In the genomic region with DNA sequence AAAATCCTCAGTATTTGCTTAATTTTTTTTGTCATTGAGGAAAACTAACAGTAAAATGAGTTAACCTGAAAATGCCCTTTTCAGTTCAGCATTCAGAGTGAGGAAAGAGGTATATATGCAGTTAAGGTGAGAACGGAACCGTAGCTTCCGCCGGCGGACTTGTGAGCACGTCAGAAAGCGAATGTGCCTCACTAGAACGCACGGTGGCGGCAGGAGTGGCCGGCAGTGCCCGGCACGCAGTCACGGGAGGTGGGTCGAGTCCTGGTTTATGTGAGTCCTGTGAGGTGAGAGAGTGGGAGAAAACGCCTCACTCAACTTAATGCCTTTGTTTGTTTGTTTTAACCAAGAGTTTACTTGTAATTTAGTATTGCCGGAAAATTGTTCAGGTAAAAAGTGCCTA, we compare ENCODE assay signal across 12 cellular contexts. TPM values are rescaled to one million over a fixed set of nuclear protein-coding genes. Genes with fewer than 3 reads are reported as not detected.
DNase-seq lines count a peak whose midpoint lies in the region; ATAC-seq and TF ChIP-seq lines count a peak whose summit lies in the region.
"Had no signal": no experiment of that assay in that cellular context is flagged by ENCODE, and none has a peak within 500 bp of the region (broad histone marks: within the 10 kb centered on the region; RNA-seq: fewer than 3 reads in every experiment).

No MANE protein-coding gene starts in this region.

- H3K36me3 ChIP-seq in right lobe of liver: peaks cover 0 to 3% (median 0%) of the 10 kb centered on the region in 4 donors
- peaks cover 21% of the 10 kb centered on the region for H3K36me3 ChIP-seq in thymus (ENCODE audit: control insufficient read depth, insufficient read depth)

- peak overlapping the region; percentile 53 for H3K27ac ChIP-seq in angular gyrus (ENCODE audit: low read depth, low read length)
- H3K27ac ChIP-seq in right lobe of liver: peak overlapping the region; percentile 57 to 79 (median 69)
- H3K27ac ChIP-seq in thymus (ENCODE audit: low read depth): peak overlapping the region; percentile 47

- POLR2A ChIA-PET in activated CD4-positive, alpha-beta T cell treated with anti-CD3 and anti-CD28 coated beads, Interleukin-2, amount 10 ng/mL, durations not matched to agents 7 days and 5 days (lab: Charles Lee): no interaction called here

- H3K27me3 Mint-ChIP-seq in activated CD4-positive, alpha-beta T cell treated with anti-CD3 and anti-CD28 coated beads, Interleukin-2, amount 10 ng/mL, durations not matched to agents 7 days and 5 days: no peaks in the 10 kb centered on the region

- peaks cover 0 to 28% (median 2%) of the 10 kb centered on the region in 4 donors for H3K4me1 ChIP-seq in right lobe of liver
- peaks cover 5% of the 10 kb centered on the region for H3K4me1 ChIP-seq in thymus (ENCODE audit: control insufficient read depth, insufficient read depth, low read length)

- TF ChIP-seq CTCF in right lobe of liver (IDR thresholded peaks at IDR 0.05): peak in 2 of 4 donors; percentile 24 to 33

- peaks cover 73% of the 10 kb centered on the region for H3K36me3 Mint-ChIP-seq in activated CD4-positive, alpha-beta T cell treated with anti-CD3 and anti-CD28 coated beads, Interleukin-2, amount 10 ng/mL, durations not matched to agents 7 days and 5 days (ENCODE audit: low read depth)

- no peaks in the 10 kb centered on the region for H3K9me3 ChIP-seq in right lobe of liver
- no peaks in the 10 kb centered on the region for H3K9me3 ChIP-seq in thymus (ENCODE audit: control insufficient read depth)
- H3K9me3 ChIP-seq: sigmoid colon had no signal

- intact Hi-C loops in right lobe of liver (cut with DNase I): no loop called here

- H3K27ac Mint-ChIP-seq in activated CD4-positive, alpha-beta T cell treated with anti-CD3 and anti-CD28 coated beads, Interleukin-2, amount 10 ng/mL, durations not matched to agents 7 days and 5 days: peak overlapping the region; percentile 77

- DNase-seq in activated CD4-positive, alpha-beta T cell treated with anti-CD3 and anti-CD28 coated beads, Interleukin-2, amount 10 ng/mL, durations not matched to agents 7 days and 5 days: no peak
- no peak for DNase-seq in activated CD4-positive, alpha-beta T cell treated with anti-CD3 and anti-CD28 coated beads, Interleukin-2, amount 50 U/mL, for 48 hours
- DNase-seq in right lobe of liver (peak; percentile 74 to 80 (median 75)), DMS53 (lab: John Stamatoyannopoulos, UW) (no peak)
- no peak for DNase-seq in activated CD4-positive, CD25-positive, alpha-beta regulatory T cell treated with anti-CD3 and anti-CD28 coated beads, Interleukin-2, amount 50 U/mL, for 72 hours
- DNase-seq in activated CD4-positive, CD25-positive, alpha-beta regulatory T cell (lab: John Stamatoyannopoulos, UW): no peak
- DNase-seq: activated gamma-delta T cell, foreskin melanocyte, SHP77, sigmoid colon had no signal

- no peaks in the 10 kb centered on the region for H3K27me3 ChIP-seq in right lobe of liver
- H3K27me3 ChIP-seq in thymus (ENCODE audit: control insufficient read depth, insufficient read depth): no peaks in the 10 kb centered on the region
- H3K27me3 ChIP-seq: sigmoid colon had no signal

- H3K4me3 ChIP-seq in right lobe of liver: peak overlapping the region; percentile 1 to 34 (median 19)
- no peak overlapping the region for H3K4me3 ChIP-seq in thymus (ENCODE audit: low read length)
- H3K4me3 ChIP-seq: sigmoid colon had no signal

- no peaks in the 10 kb centered on the region for H3K9me3 Mint-ChIP-seq in activated CD4-positive, alpha-beta T cell treated with anti-CD3 and anti-CD28 coated beads, Interleukin-2, amount 10 ng/mL, durations not matched to agents 7 days and 5 days

- CTCF ChIA-PET in activated CD4-positive, alpha-beta T cell treated with anti-CD3 and anti-CD28 coated beads, Interleukin-2, amount 10 ng/mL, durations not matched to agents 7 days and 5 days (lab: Charles Lee): no interaction called here

- peak; percentile 55 for TF ChIP-seq POLR2A in right lobe of liver (IDR thresholded peaks at IDR 0.05)

- 31% methylated on average over 17 of the region's 17 CpGs for WGBS in right lobe of liver (ENCODE audit: insufficient coverage, low coverage, low lambda C conversion rate, missing lambda C conversion rate)
- 82% methylated on average over 17 of the region's 17 CpGs for WGBS in thymus

- peak overlapping the region; percentile 15 for H3K4me3 Mint-ChIP-seq in activated CD4-positive, alpha-beta T cell treated with anti-CD3 and anti-CD28 coated beads, Interleukin-2, amount 10 ng/mL, durations not matched to agents 7 days and 5 days

- peak; percentile 66 to 81 (median 78) for ATAC-seq in right lobe of liver

- H3K4me1 Mint-ChIP-seq in activated CD4-positive, alpha-beta T cell treated with anti-CD3 and anti-CD28 coated beads, Interleukin-2, amount 10 ng/mL, durations not matched to agents 7 days and 5 days: peaks cover 77% of the 10 kb centered on the region

RNA-seq across cellular contexts. Expression of a gene that starts 6.1 kb away (rescaled TPM):
- 10 to 100 TPM; 56.6 to 57.4 TPM for total RNA-seq in activated CD4-positive, alpha-beta T cell treated with anti-CD3 and anti-CD28 coated beads, Interleukin-2, amount 10 ng/mL, durations not matched to agents 7 days and 5 days
- 10 to 100 TPM; 21.5 to 44.4 (median 24.9) TPM for total RNA-seq in right lobe of liver
- 28.7 TPM for polyA plus RNA-seq in thymus

Comparison
In these comparisons a context has a peak if more than half of its experiments do, and no peak if none do; other contexts are left out.
1. DNase-seq: peak in right lobe of liver (3 of 3); none in activated CD4-positive, alpha-beta T cell treated with anti-CD3 and anti-CD28 coated beads, Interleukin-2, amount 10 ng/mL, durations not matched to agents 7 days and 5 days (single experiment), activated CD4-positive, alpha-beta T cell treated with anti-CD3 and anti-CD28 coated beads, Interleukin-2, amount 50 U/mL, for 48 hours (0 of 2), activated CD4-positive, CD25-positive, alpha-beta regulatory T cell treated with anti-CD3 and anti-CD28 coated beads, Interleukin-2, amount 50 U/mL, for 72 hours (single experiment), DMS53 (single experiment) and activated CD4-positive, CD25-positive, alpha-beta regulatory T cell (0 of 4).
2. Peak in every context shown above with its lines, with median percentiles within 50 percentile points of each other: H3K27ac ChIP-seq.